In genomic region chr1:11927866-11928592, GRCh38 we compare ENCODE assay signal across 1 cellular context.
TF ChIP-seq lines count a peak whose summit lies in the region.

No MANE protein-coding gene starts in this region.

TF ChIP-seq in WTC11, 78 proteins besides CTCF, POLR2A, EP300 and RAD21 (continued from another document):
- no peak for TF ChIP-seq E2F1 (CRISPR knock-in tag; IDR thresholded peaks at IDR 0.05)
- TF ChIP-seq USF2 (CRISPR knock-in tag; IDR thresholded peaks at IDR 0.05): no peak
- TF ChIP-seq ZMAT4 (CRISPR knock-in tag; IDR thresholded peaks at IDR 0.05): no peak
- no peak for TF ChIP-seq SOX15 (CRISPR knock-in tag; IDR thresholded peaks at IDR 0.05)
- TF ChIP-seq MYBL2 (CRISPR knock-in tag; IDR thresholded peaks at IDR 0.05): no peak
- no peak for TF ChIP-seq NR1H2 (CRISPR knock-in tag; IDR thresholded peaks at IDR 0.05)
- TF ChIP-seq JUN (CRISPR knock-in tag; IDR thresholded peaks at IDR 0.05): no peak
- no peak for TF ChIP-seq FOXP1 (CRISPR knock-in tag; IDR thresholded peaks at IDR 0.05; ENCODE audit: borderline replicate concordance)
